8 cellular contexts compared by ENCODE assay signal in genomic region chr5:14109041-14109747, GRCh38. TPM values are rescaled to one million over a fixed set of nuclear protein-coding genes. Genes with fewer than 3 reads are reported as not detected.
DNase-seq lines count a peak whose midpoint lies in the region; ATAC-seq and TF ChIP-seq lines count a peak whose summit lies in the region.

No MANE protein-coding gene starts in this region.

- DNase-seq in GM04504 (ENCODE audit: low read depth), result peak; percentile 61
- DNase-seq in choroid plexus epithelial cell (ENCODE audit: low read depth), result peak; percentile 38
- DNase-seq in stimulated activated CD8-positive, alpha-beta memory T cell treated with anti-CD3 and anti-CD28 coated beads, Interleukin-7, amount 100 ng/mL, for 48 hours (ENCODE audit: extremely low read depth in 1 of 2, low read depth in 1 of 2), result peak; percentile 7 to 20
- DNase-seq in type B pancreatic cell (ENCODE audit: extremely low spot score, unreplicated experiment), result no peak
- DNase-seq in body of pancreas, result no peak
- DNase-seq in HT-29 (ENCODE audit: low spot score), result no peak

- TF ChIP-seq CTCF in choroid plexus epithelial cell (conservative IDR thresholded peaks at IDR 0.05; ENCODE audit: low read depth, low read length) (no peak), type B pancreatic cell (conservative IDR thresholded peaks at IDR 0.05) (no peak), body of pancreas (IDR thresholded peaks at IDR 0.05) (no peak)

- peaks cover 4% of the 10 kb centered on the region for H3K4me1 Mint-ChIP-seq in type B pancreatic cell (ENCODE audit: unreplicated experiment)

- H3K36me3 Mint-ChIP-seq in type B pancreatic cell, result no peaks in the 10 kb centered on the region

- H3K4me3 Mint-ChIP-seq in type B pancreatic cell, result no peak overlapping the region

- no peaks in the 10 kb centered on the region for H3K9me3 Mint-ChIP-seq in type B pancreatic cell

- intact Hi-C loops in body of pancreas (cut with DNase I), result no loop called here

- H3K9me3 ChIP-seq in body of pancreas, result no peaks in the 10 kb centered on the region

- WGBS in body of pancreas, 2 donors, result 71 to 75% methylated on average over 8 of the region's 8 CpGs

- H3K27ac ChIP-seq in body of pancreas, result no peak overlapping the region

- no peaks in the 10 kb centered on the region for H3K27me3 ChIP-seq in body of pancreas

- H3K27ac Mint-ChIP-seq in type B pancreatic cell, result no peak overlapping the region

- TF ChIP-seq POLR2A in body of pancreas (IDR thresholded peaks at IDR 0.05), result no peak

- ATAC-seq in GM21360 (IDR thresholded peaks at IDR 0.05; ENCODE audit: unreplicated experiment) (peak; percentile 77), HG03469 (IDR thresholded peaks at IDR 0.05; ENCODE audit: unreplicated experiment) (peak; percentile 74), body of pancreas (no peak)

- H3K36me3 ChIP-seq in body of pancreas (replicated peaks in 1 of 2; ENCODE audit: insufficient read depth in 1 of 2, low read depth in 2 of 2), result no peaks in the 10 kb centered on the region

- H3K27me3 Mint-ChIP-seq in type B pancreatic cell, result peaks cover 5% of the 10 kb centered on the region

- peaks cover 21% of the 10 kb centered on the region for H3K4me1 ChIP-seq in body of pancreas

- H3K4me3 ChIP-seq in choroid plexus epithelial cell (ENCODE audit: low read depth, low read length) (no peak overlapping the region), body of pancreas (no peak overlapping the region)

RNA-seq across cellular contexts. Expression of gene TRIO, which starts 33.9 kb away (rescaled TPM):
- total RNA-seq in type B pancreatic cell (ENCODE audit: low replicate concordance) (61.9 and 145 TPM in 2 replicates), body of pancreas (100 to 1,000 TPM in 1 of 2 donors, 10 to 100 TPM in 1; 62.0 to 137 TPM)
- 96.9 and 104 TPM in 2 replicates for total RNA-seq in HT-29 (2014; rRNA removed; shearing (Covaris generic))

Comparison
In these comparisons a context has a peak if more than half of its experiments do, and no peak if none do; other contexts are left out.
1. DNase-seq: peak in GM04504 (single experiment), choroid plexus epithelial cell (single experiment) and stimulated activated CD8-positive, alpha-beta memory T cell treated with anti-CD3 and anti-CD28 coated beads, Interleukin-7, amount 100 ng/mL, for 48 hours (2 of 2); none in type B pancreatic cell (single experiment), body of pancreas (0 of 4) and HT-29 (single experiment).